Comparison of ENCODE assay signal across 2 cellular contexts in the genomic region with DNA sequence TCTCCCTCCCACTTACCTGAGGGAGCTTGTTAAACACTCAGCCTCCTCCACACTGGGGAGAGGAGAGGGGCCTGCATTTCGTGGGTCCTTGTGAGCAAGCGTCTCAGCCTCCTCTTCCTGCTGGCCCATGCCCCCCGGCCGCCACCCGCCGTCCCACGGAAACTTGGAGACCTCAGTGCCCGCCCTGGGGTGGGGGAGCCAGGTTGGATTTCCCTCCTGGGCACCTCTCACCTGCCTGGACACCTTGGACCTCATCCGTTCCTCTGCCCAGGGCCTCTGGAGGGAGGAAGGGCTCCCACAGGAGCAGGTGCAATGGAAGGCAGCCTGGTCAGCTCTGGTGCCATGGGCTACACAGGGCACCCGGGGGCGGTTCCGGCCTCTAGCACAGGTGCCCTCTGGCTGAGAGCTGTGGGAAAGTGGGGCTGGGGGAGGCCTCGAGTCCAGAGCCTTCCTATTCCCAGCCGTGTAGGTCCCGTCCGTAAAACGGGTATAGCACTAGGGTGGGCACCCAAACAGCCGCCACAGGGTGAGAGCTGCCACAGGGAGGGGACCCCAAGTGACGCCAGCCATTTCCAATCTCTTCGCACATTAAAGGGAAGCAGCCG.
TF ChIP-seq lines count a peak whose summit lies in the region.

No MANE protein-coding gene starts in this region.

TF ChIP-seq in HepG2, 621 proteins besides CTCF, POLR2A, EP300 and RAD21:
- TF ChIP-seq NCOA5 (CRISPR knock-in tag; IDR thresholded peaks at IDR 0.05) (no peak), AGO2 (optimal IDR thresholded peaks at IDR 0.05; ENCODE audit: low read depth, low read length) (peak; percentile 12), SYNCRIP (IDR thresholded peaks at IDR 0.05; ENCODE audit: insufficient read depth, low read depth, low read length) (no peak), KLF11 (CRISPR knock-in tag; IDR thresholded peaks at IDR 0.05) (no peak), CENPX (CRISPR knock-in tag; IDR thresholded peaks at IDR 0.05) (no peak), MBNL3 (CRISPR knock-in tag; conservative IDR thresholded peaks at IDR 0.05) (no peak), ZNF777 (CRISPR knock-in tag; IDR thresholded peaks at IDR 0.05) (no peak), ZNF570 (CRISPR knock-in tag; IDR thresholded peaks at IDR 0.05; ENCODE audit: borderline replicate concordance) (no peak), EED (CRISPR knock-in tag; IDR thresholded peaks at IDR 0.05) (0 out of 2 replicates have a peak, but pooled peaks have one; percentile 41), PAX8 (CRISPR knock-in tag; IDR thresholded peaks at IDR 0.05; ENCODE audit: borderline replicate concordance) (no peak), ZNF263 (CRISPR knock-in tag; IDR thresholded peaks at IDR 0.05) (no peak), ZC3H4 (CRISPR knock-in tag; IDR thresholded peaks at IDR 0.05; ENCODE audit: borderline replicate concordance) (no peak), ZNF672 (CRISPR knock-in tag; IDR thresholded peaks at IDR 0.05) (no peak), NR2F6 (IDR thresholded peaks at IDR 0.05) (no peak), NR2F6 (CRISPR knock-in tag; IDR thresholded peaks at IDR 0.05) (no peak), ZNF281 (CRISPR knock-in tag; IDR thresholded peaks at IDR 0.05; ENCODE audit: borderline replicate concordance) (no peak)
- TF ChIP-seq, protein P1, sequence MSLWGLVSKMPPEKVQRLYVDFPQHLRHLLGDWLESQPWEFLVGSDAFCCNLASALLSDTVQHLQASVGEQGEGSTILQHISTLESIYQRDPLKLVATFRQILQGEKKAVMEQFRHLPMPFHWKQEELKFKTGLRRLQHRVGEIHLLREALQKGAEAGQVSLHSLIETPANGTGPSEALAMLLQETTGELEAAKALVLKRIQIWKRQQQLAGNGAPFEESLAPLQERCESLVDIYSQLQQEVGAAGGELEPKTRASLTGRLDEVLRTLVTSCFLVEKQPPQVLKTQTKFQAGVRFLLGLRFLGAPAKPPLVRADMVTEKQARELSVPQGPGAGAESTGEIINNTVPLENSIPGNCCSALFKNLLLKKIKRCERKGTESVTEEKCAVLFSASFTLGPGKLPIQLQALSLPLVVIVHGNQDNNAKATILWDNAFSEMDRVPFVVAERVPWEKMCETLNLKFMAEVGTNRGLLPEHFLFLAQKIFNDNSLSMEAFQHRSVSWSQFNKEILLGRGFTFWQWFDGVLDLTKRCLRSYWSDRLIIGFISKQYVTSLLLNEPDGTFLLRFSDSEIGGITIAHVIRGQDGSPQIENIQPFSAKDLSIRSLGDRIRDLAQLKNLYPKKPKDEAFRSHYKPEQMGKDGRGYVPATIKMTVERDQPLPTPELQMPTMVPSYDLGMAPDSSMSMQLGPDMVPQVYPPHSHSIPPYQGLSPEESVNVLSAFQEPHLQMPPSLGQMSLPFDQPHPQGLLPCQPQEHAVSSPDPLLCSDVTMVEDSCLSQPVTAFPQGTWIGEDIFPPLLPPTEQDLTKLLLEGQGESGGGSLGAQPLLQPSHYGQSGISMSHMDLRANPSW (CRISPR knock-in tag; IDR thresholded peaks at IDR 0.05; ENCODE audit: borderline replicate concordance): no peak
TF ChIP-seq in HepG2: peak in this region for 2.

TF ChIP-seq in WTC11, 78 proteins besides CTCF, POLR2A, EP300 and RAD21:
- TF ChIP-seq MAX (CRISPR knock-in tag; IDR thresholded peaks at IDR 0.05): 0 out of 2 replicates have a peak, but pooled peaks have one; percentile 14
- TF ChIP-seq HMGA2 (CRISPR knock-in tag; IDR thresholded peaks at IDR 0.05): no peak
